1 cellular context compared by ENCODE assay signal in the genomic region with DNA sequence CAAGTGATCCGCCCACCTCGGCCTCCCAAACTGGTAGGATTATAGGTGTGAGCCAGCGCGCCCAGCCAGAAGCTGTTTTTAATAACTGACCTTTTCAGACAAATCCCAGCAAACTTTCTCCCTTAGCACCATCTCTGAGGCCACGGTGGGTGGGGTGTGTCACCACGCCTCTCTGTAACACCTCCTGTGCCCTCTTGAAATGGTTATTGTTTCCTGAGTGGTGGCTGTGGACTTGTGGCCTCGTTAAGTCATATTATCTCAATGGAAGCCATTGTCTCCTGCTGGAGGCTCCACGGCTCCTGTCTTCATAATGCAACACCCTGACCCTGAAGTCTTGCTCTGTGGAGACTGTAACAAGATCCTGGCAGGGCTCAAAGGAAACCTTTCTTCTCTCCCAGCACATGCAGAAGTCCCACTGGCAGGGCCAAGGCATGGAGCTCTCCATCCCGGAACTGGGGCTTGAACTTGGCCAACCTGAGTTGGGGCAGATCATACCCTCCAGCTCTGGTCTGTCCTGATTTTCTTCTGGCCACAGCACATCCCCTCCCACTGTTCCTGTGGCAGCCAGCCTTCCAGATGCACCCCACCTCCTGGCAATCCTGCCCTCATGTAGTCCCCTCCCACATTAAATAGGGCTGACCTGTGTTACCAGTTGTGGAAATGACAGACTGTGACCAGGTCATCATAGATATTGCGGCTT.
A peak's percentile ranks its signal among the peaks of the same experiment; 100 is the strongest.
TF ChIP-seq lines count a peak whose summit lies in the region.

No MANE protein-coding gene starts in this region.

TF ChIP-seq in HepG2, 621 proteins besides CTCF, POLR2A, EP300 and RAD21 (continued from another document and continues in another):
- TF ChIP-seq, protein P1, sequence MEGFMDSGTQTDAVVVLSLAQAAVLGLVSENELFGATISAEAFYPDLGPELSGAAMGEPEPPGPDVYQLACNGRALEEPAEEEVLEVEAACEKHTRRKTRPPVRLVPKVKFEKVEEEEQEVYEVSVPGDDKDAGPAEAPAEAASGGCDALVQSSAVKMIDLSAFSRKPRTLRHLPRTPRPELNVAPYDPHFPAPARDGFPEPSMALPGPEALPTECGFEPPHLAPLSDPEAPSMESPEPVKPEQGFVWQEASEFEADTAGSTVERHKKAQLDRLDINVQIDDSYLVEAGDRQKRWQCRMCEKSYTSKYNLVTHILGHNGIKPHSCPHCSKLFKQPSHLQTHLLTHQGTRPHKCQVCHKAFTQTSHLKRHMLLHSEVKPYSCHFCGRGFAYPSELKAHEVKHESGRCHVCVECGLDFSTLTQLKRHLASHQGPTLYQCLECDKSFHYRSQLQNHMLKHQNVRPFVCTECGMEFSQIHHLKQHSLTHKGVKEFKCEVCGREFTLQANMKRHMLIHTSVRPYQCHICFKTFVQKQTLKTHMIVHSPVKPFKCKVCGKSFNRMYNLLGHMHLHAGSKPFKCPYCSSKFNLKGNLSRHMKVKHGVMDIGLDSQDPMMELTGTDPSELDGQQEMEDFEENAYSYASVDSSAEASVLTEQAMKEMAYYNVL (CRISPR knock-in tag; IDR thresholded peaks at IDR 0.05; ENCODE audit: borderline replicate concordance): peak; percentile 61; the same call in 1 of the 2 replicates
- TF ChIP-seq ZNF143 (CRISPR knock-in tag; IDR thresholded peaks at IDR 0.05) (no peak), STAG1 (CRISPR knock-in tag; IDR thresholded peaks at IDR 0.05) (no peak; the same call in 1 of the 2 replicates), ZNF850 (CRISPR knock-in tag; conservative IDR thresholded peaks at IDR 0.05) (no peak), MXI1 (IDR thresholded peaks at IDR 0.05; ENCODE audit: borderline replicate concordance, low read depth, low read length) (no peak), YEATS4 (CRISPR knock-in tag; IDR thresholded peaks at IDR 0.05; ENCODE audit: borderline replicate concordance) (no peak), NRL (CRISPR knock-in tag; IDR thresholded peaks at IDR 0.05; ENCODE audit: borderline replicate concordance) (no peak), KLF6 (CRISPR knock-in tag; IDR thresholded peaks at IDR 0.05) (no peak), CHD2 (IDR thresholded peaks at IDR 0.05; ENCODE audit: low read depth, low read length) (no peak), ZNF510 (CRISPR knock-in tag; IDR thresholded peaks at IDR 0.05; ENCODE audit: low read depth) (no peak), NCOA1 (CRISPR knock-in tag; IDR thresholded peaks at IDR 0.05) (no peak), MIER2 (CRISPR knock-in tag; IDR thresholded peaks at IDR 0.05) (0 out of 2 replicates have a peak, but pooled peaks have one; percentile 50), MATR3 (CRISPR knock-in tag; IDR thresholded peaks at IDR 0.05) (no peak), ESRRA (CRISPR knock-in tag; IDR thresholded peaks at IDR 0.05; ENCODE audit: low read depth) (no peak; the same call in 1 of the 2 replicates), ZNF501 (CRISPR knock-in tag; IDR thresholded peaks at IDR 0.05) (no peak), ZKSCAN1 (IDR thresholded peaks at IDR 0.05; ENCODE audit: low read length) (no peak), ZSCAN22 (CRISPR knock-in tag; IDR thresholded peaks at IDR 0.05) (no peak), ZMYM2 (CRISPR knock-in tag; IDR thresholded peaks at IDR 0.05) (peak; percentile 86), PTBP1 (IDR thresholded peaks at IDR 0.05; ENCODE audit: low read depth, low read length, poor library complexity, severe bottlenecking) (no peak), GATAD2A (CRISPR knock-in tag; IDR thresholded peaks at IDR 0.05) (peak; percentile 92)
- TF ChIP-seq, protein P2, sequence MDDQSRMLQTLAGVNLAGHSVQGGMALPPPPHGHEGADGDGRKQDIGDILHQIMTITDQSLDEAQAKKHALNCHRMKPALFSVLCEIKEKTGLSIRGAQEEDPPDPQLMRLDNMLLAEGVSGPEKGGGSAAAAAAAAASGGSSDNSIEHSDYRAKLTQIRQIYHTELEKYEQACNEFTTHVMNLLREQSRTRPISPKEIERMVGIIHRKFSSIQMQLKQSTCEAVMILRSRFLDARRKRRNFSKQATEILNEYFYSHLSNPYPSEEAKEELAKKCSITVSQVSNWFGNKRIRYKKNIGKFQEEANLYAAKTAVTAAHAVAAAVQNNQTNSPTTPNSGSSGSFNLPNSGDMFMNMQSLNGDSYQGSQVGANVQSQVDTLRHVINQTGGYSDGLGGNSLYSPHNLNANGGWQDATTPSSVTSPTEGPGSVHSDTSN (CRISPR knock-in tag; IDR thresholded peaks at IDR 0.05; ENCODE audit: borderline replicate concordance): no peak
- TF ChIP-seq, protein P3, sequence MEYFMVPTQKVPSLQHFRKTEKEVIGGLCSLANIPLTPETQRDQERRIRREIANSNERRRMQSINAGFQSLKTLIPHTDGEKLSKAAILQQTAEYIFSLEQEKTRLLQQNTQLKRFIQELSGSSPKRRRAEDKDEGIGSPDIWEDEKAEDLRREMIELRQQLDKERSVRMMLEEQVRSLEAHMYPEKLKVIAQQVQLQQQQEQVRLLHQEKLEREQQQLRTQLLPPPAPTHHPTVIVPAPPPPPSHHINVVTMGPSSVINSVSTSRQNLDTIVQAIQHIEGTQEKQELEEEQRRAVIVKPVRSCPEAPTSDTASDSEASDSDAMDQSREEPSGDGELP (IDR thresholded peaks at IDR 0.05; ENCODE audit: borderline replicate concordance, low read depth): peak; percentile 12; the same call in 1 of the 2 replicates
- TF ChIP-seq, protein P4, sequence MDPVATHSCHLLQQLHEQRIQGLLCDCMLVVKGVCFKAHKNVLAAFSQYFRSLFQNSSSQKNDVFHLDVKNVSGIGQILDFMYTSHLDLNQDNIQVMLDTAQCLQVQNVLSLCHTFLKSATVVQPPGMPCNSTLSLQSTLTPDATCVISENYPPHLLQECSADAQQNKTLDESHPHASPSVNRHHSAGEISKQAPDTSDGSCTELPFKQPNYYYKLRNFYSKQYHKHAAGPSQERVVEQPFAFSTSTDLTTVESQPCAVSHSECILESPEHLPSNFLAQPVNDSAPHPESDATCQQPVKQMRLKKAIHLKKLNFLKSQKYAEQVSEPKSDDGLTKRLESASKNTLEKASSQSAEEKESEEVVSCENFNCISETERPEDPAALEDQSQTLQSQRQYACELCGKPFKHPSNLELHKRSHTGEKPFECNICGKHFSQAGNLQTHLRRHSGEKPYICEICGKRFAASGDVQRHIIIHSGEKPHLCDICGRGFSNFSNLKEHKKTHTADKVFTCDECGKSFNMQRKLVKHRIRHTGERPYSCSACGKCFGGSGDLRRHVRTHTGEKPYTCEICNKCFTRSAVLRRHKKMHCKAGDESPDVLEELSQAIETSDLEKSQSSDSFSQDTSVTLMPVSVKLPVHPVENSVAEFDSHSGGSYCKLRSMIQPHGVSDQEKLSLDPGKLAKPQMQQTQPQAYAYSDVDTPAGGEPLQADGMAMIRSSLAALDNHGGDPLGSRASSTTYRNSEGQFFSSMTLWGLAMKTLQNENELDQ (CRISPR knock-in tag; IDR thresholded peaks at IDR 0.05; ENCODE audit: borderline replicate concordance): no peak
- TF ChIP-seq, protein P5, sequence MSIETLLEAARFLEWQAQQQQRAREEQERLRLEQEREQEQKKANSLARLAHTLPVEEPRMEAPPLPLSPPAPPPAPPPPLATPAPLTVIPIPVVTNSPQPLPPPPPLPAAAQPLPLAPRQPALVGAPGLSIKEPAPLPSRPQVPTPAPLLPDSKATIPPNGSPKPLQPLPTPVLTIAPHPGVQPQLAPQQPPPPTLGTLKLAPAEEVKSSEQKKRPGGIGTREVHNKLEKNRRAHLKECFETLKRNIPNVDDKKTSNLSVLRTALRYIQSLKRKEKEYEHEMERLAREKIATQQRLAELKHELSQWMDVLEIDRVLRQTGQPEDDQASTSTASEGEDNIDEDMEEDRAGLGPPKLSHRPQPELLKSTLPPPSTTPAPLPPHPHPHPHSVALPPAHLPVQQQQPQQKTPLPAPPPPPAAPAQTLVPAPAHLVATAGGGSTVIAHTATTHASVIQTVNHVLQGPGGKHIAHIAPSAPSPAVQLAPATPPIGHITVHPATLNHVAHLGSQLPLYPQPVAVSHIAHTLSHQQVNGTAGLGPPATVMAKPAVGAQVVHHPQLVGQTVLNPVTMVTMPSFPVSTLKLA (IDR thresholded peaks at IDR 0.05): no peak
- TF ChIP-seq, protein P6, sequence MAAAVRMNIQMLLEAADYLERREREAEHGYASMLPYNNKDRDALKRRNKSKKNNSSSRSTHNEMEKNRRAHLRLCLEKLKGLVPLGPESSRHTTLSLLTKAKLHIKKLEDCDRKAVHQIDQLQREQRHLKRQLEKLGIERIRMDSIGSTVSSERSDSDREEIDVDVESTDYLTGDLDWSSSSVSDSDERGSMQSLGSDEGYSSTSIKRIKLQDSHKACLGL (CRISPR knock-in tag; IDR thresholded peaks at IDR 0.05): peak; percentile 73; the same call in 1 of the 2 replicates
- TF ChIP-seq, protein P7, sequence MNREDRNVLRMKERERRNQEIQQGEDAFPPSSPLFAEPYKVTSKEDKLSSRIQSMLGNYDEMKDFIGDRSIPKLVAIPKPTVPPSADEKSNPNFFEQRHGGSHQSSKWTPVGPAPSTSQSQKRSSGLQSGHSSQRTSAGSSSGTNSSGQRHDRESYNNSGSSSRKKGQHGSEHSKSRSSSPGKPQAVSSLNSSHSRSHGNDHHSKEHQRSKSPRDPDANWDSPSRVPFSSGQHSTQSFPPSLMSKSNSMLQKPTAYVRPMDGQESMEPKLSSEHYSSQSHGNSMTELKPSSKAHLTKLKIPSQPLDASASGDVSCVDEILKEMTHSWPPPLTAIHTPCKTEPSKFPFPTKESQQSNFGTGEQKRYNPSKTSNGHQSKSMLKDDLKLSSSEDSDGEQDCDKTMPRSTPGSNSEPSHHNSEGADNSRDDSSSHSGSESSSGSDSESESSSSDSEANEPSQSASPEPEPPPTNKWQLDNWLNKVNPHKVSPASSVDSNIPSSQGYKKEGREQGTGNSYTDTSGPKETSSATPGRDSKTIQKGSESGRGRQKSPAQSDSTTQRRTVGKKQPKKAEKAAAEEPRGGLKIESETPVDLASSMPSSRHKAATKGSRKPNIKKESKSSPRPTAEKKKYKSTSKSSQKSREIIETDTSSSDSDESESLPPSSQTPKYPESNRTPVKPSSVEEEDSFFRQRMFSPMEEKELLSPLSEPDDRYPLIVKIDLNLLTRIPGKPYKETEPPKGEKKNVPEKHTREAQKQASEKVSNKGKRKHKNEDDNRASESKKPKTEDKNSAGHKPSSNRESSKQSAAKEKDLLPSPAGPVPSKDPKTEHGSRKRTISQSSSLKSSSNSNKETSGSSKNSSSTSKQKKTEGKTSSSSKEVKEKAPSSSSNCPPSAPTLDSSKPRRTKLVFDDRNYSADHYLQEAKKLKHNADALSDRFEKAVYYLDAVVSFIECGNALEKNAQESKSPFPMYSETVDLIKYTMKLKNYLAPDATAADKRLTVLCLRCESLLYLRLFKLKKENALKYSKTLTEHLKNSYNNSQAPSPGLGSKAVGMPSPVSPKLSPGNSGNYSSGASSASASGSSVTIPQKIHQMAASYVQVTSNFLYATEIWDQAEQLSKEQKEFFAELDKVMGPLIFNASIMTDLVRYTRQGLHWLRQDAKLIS (CRISPR knock-in tag; IDR thresholded peaks at IDR 0.05): no peak
- TF ChIP-seq, protein P8, sequence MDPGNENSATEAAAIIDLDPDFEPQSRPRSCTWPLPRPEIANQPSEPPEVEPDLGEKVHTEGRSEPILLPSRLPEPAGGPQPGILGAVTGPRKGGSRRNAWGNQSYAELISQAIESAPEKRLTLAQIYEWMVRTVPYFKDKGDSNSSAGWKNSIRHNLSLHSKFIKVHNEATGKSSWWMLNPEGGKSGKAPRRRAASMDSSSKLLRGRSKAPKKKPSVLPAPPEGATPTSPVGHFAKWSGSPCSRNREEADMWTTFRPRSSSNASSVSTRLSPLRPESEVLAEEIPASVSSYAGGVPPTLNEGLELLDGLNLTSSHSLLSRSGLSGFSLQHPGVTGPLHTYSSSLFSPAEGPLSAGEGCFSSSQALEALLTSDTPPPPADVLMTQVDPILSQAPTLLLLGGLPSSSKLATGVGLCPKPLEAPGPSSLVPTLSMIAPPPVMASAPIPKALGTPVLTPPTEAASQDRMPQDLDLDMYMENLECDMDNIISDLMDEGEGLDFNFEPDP (CRISPR knock-in tag; conservative IDR thresholded peaks at IDR 0.05): no peak
- TF ChIP-seq, protein P9, sequence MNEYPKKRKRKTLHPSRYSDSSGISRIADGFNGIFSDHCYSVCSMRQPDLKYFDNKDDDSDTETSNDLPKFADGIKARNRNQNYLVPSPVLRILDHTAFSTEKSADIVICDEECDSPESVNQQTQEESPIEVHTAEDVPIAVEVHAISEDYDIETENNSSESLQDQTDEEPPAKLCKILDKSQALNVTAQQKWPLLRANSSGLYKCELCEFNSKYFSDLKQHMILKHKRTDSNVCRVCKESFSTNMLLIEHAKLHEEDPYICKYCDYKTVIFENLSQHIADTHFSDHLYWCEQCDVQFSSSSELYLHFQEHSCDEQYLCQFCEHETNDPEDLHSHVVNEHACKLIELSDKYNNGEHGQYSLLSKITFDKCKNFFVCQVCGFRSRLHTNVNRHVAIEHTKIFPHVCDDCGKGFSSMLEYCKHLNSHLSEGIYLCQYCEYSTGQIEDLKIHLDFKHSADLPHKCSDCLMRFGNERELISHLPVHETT (CRISPR knock-in tag; conservative IDR thresholded peaks at IDR 0.05): no peak
- TF ChIP-seq, protein P10, sequence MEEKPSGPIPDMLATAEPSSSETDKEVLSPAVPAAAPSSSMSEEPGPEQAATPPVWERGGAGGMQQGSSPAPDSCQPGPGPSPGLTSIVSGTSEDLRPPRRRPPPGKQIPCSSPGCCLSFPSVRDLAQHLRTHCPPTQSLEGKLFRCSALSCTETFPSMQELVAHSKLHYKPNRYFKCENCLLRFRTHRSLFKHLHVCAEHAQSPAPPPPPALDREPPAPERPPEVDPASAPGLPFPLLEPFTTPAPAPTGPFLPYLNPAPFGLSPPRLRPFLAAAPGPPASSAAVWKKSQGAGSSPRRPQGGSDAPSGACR (CRISPR knock-in tag; IDR thresholded peaks at IDR 0.05): no peak
- TF ChIP-seq, protein P11, sequence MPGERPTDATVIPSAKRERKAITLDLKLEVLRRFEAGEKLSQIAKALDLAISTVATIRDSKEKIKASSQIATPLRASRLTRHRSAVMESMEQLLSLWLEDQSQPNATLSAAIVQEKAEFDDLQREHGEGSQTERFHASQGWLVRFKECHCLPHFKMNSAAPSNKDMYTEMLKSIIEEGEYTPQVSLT (CRISPR knock-in tag; IDR thresholded peaks at IDR 0.05; ENCODE audit: borderline replicate concordance, low read depth): no peak
- TF ChIP-seq, protein P12, sequence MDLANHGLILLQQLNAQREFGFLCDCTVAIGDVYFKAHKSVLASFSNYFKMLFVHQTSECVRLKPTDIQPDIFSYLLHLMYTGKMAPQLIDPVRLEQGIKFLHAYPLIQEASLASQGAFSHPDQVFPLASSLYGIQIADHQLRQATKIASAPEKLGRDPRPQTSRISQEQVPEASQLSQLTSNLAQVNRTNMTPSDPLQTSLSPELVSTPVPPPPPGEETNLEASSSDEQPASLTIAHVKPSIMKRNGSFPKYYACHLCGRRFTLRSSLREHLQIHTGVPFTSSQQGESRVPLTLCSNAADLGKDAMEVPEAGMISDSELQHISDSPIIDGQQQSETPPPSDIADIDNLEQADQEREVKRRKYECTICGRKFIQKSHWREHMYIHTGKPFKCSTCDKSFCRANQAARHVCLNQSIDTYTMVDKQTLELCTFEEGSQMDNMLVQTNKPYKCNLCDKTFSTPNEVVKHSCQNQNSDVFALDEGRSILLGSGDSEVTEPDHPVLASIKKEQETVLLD (CRISPR knock-in tag; IDR thresholded peaks at IDR 0.05; ENCODE audit: low read depth): no peak
- TF ChIP-seq, protein P13, sequence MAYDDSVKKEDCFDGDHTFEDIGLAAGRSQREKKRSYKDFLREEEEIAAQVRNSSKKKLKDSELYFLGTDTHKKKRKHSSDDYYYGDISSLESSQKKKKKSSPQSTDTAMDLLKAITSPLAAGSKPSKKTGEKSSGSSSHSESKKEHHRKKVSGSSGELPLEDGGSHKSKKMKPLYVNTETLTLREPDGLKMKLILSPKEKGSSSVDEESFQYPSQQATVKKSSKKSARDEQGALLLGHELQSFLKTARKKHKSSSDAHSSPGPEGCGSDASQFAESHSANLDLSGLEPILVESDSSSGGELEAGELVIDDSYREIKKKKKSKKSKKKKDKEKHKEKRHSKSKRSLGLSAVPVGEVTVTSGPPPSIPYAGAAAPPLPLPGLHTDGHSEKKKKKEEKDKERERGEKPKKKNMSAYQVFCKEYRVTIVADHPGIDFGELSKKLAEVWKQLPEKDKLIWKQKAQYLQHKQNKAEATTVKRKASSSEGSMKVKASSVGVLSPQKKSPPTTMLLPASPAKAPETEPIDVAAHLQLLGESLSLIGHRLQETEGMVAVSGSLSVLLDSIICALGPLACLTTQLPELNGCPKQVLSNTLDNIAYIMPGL (CRISPR knock-in tag; IDR thresholded peaks at IDR 0.05; ENCODE audit: borderline replicate concordance in 1 of 2, low read depth in 1 of 2): no peak
